8 cellular contexts compared by ENCODE assay signal in the genomic region with DNA sequence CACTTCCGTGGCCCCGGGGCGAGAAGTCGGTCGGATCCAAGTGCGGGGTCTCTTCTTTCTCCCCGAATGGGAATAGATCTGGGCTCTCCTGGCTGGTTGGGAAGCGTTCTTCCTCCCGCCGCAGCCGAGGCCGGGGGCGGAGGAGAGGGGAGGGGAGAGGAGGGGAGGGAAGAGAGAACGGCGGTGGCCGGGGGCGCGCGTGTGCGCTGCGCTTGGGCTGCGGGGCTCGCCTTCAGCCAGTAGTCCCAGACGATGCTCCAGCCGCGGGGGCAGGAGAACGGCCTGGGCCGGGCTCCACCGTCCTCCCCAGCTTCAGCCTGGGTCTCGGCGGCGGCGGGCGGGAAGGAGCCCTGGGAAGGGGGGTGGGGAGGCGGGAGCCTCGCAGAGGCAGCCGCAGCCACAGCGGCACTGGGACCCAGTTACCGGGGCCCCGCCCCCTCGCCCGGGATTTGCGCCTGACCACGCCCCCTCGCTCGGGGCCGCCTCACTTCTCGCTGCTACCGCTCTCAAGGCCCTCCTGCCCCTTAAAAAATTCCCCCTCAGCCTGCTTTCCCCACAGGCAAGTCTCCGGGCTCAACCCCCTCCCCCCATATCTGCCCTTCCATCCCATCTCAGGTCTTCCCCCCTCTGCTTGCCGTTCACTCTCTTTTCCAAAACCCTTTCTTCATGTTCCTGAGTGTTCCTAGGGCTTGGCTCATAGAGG. TPM values are rescaled to one million over a fixed set of nuclear protein-coding genes. Genes with fewer than 3 reads are reported as not detected.
DNase-seq lines count a peak whose midpoint lies in the region; ATAC-seq, FAIRE-seq and TF ChIP-seq lines count a peak whose summit lies in the region.

Gene FGD1, minus strand, starts transcription at position 421 of the 703 bp plus-strand sequence. CDS start 802 bp downstream, outside the sequence.

- no peak within 1 kb of the TSS for H3K4me3 ChIP-seq in NB4 (ENCODE audit: low read depth, low read length)
- H3K4me3 ChIP-seq in cardiac fibroblast (replicated peaks in 1 of 2; ENCODE audit: low read depth in 2 of 2, low read length in 2 of 2): peak within 1 kb of the TSS; percentile 60 to 63
- H3K4me3 ChIP-seq in small intestine (ENCODE audit: low read depth in 1 of 2, low read length in 2 of 2): peak within 1 kb of the TSS; percentile 31 to 62

- no peak for TF ChIP-seq POLR2A in NB4 (IDR thresholded peaks at IDR 0.05; ENCODE audit: extremely low read depth, insufficient read length)

- H3K27ac ChIP-seq in small intestine (ENCODE audit: low read depth in 1 of 2, low read length in 1 of 2): peak within 1 kb of the TSS in 1 of 2 donors; percentile 44

- H3K4me1 Mint-ChIP-seq in immature natural killer cell: peaks cover 0 to 5% of the 10 kb centered on the region in 2 donors

- no peak for FAIRE-seq in small intestine (lab: Jason Lieb, UNC)

- TF ChIP-seq CTCF in NB4 (IDR thresholded peaks at IDR 0.05; ENCODE audit: low read depth, low read length) (no peak), cardiac fibroblast (IDR thresholded peaks at IDR 0.05; ENCODE audit: low read depth, low read length) (no peak)

- 1 to 48% (median 18%) methylated on average over 3 to 50 of the region's 51 CpGs for WGBS in small intestine, 3 donors

- no peak for ATAC-seq in HG02610 (IDR thresholded peaks at IDR 0.05; ENCODE audit: unreplicated experiment)
- ATAC-seq in HG02588 (IDR thresholded peaks at IDR 0.05; ENCODE audit: unreplicated experiment): no peak

- H3K4me3 Mint-ChIP-seq in immature natural killer cell: peak within 1 kb of the TSS; percentile 37 to 72 (median 61)

- DNase-seq in DMS114 treated with DMSO at 0.1 percent for 48 hours (lab: John Stamatoyannopoulos, UW; ENCODE audit: unreplicated experiment) (peak; percentile 35), NB4 (ENCODE audit: low read depth) (peak; percentile 17), T-helper 9 cell (peak; percentile 7), cardiac fibroblast (ENCODE audit: low read depth in 2 of 2) (peak; percentile 52 to 69), immature natural killer cell (peak in 2 of 3 donors; percentile 6 to 7), small intestine (peak; percentile 44)

- no peak within 1 kb of the TSS for H3K27ac Mint-ChIP-seq in immature natural killer cell

- peaks cover 10 to 31% (median 10%) of the 10 kb centered on the region in 3 donors for H3K27me3 Mint-ChIP-seq in immature natural killer cell (ENCODE audit: low read depth in 3 of 3)

- no peaks in the 10 kb centered on the region for H3K27me3 ChIP-seq in small intestine (ENCODE audit: control insufficient read depth in 2 of 2, insufficient read depth in 2 of 2, low read length in 2 of 2)

- no peaks in the 10 kb centered on the region for H3K36me3 ChIP-seq in small intestine (ENCODE audit: control insufficient read depth in 2 of 2, insufficient read depth in 2 of 2, low read length in 2 of 2)

- H3K9me3 ChIP-seq in small intestine (ENCODE audit: control insufficient read depth, low read depth): no peaks in the 10 kb centered on the region

- peaks cover 0 to 5% (median 0%) of the 10 kb centered on the region in 3 donors for H3K36me3 Mint-ChIP-seq in immature natural killer cell

- H3K4me1 ChIP-seq in small intestine (ENCODE audit: control insufficient read depth in 2 of 2, insufficient read depth in 1 of 2, low read depth in 1 of 2, low read length in 1 of 2): no peaks in the 10 kb centered on the region

- H3K9me3 Mint-ChIP-seq in immature natural killer cell: peaks cover 0 to 2% (median 0%) of the 10 kb centered on the region in 6 donors

RNA-seq across cellular contexts. Expression of gene FGD1, which starts in this region (rescaled TPM):
- under 1 TPM; 0.21 to 0.71 (median 0.36) TPM for polyA plus RNA-seq in immature natural killer cell
- polyA plus RNA-seq in small intestine: 1 to 10 TPM in 1 of 3 donors, under 1 TPM in 2; 0.81 to 2.8 (median 0.89) TPM

Comparison
In these comparisons a context has a peak if more than half of its experiments do, and no peak if none do; other contexts are left out.
1. Peak in DNase-seq in immature natural killer cell; RNA of the gene not detected or under 1 TPM.
2. DNase-seq: peak in every context shown above with its lines; median percentile 60 in cardiac fibroblast; 44 in small intestine; 35 in DMS114 treated with DMSO at 0.1 percent for 48 hours; 17 in NB4; 7 in T-helper 9 cell; 6 in immature natural killer cell.